27 cellular contexts compared by ENCODE assay signal in the genomic region with DNA sequence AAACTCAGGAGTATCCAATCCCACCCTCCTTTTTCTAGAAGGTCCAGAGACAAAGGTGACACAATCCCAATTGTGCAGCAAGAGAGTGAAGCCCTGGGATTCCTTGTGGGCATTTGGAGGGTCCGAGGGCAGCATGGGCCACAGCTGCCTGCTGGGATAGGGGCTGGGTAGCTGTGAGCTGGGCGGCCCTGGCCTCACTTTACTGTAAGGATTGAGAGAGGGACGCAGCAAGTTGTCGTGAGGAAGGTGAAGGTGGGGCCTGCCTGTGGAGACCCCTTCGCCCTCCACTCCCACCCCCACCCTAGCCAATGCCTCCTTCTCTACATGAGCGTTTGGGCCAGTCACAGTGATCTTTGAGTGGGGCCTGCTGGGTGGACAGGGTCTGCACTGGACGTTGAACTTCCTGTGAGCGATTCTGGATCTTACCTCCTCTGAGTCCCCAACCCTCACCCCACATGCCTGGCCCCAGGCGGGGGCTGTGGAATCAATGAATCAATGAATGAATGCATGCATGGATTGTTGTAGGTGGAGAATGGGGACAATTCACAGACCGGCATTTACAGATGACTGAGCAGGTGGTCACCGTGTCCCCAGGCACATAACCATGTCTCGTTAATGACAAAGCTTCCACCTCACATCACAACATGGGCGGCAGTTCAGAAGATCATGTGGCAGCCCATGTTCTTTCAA.
"Had no signal": no experiment of that assay in that cellular context is flagged by ENCODE, and none has a peak within 500 bp of the region (broad histone marks: within the 10 kb centered on the region; RNA-seq: fewer than 3 reads in every experiment).

No MANE protein-coding gene starts in this region.

- H3K4me3 Mint-ChIP-seq: effector memory CD8-positive, alpha-beta T cell; immature natural killer cell; mesothelial cell of epicardium; naive B cell; nephron; neural progenitor cell; type B pancreatic cell had no signal

- H3K36me3 Mint-ChIP-seq: mesothelial cell of epicardium, neural progenitor cell, type B pancreatic cell had no signal

- H3K27ac Mint-ChIP-seq: effector memory CD8-positive, alpha-beta T cell; immature natural killer cell; mesothelial cell of epicardium; nephron; neural progenitor cell; type B pancreatic cell had no signal

- H3K9me3 ChIP-seq: mucosa of descending colon, testis had no signal

- DNase-seq: cortex of kidney; effector memory CD8-positive, alpha-beta T cell; erythroblast; esophagus squamous epithelium; foreskin melanocyte; hypothalamus; immature natural killer cell; islet precursor cell; kidney glomerular epithelial cell; left colon; mucosa of descending colon; naive B cell; psoas muscle; right cardiac atrium; stimulated activated CD4-positive, alpha-beta T cell treated with anti-CD3 and anti-CD28 coated beads, Interleukin-1b, Interleukin-23, amount 100 ng/mL, for 48 hours; stimulated activated CD4-positive, alpha-beta T cell treated with anti-CD3 and anti-CD28 coated beads, Interleukin-4, amount 100 ng/mL, for 1 hour; stimulated activated CD8-positive, alpha-beta memory T cell treated with anti-CD3 and anti-CD28 coated beads, Interleukin-4, amount 100 ng/mL, for 48 hours; stimulated activated naive CD4-positive, alpha-beta T cell treated with Interleukin-2 at 50 U/mL for 16 hours; substantia nigra; testis; tibial artery had no signal

- FAIRE-seq: endometrium had no signal

- H3K4me1 Mint-ChIP-seq: immature natural killer cell, mesothelial cell of epicardium, naive B cell, nephron had no signal

- H3K27me3 ChIP-seq: testis, tibial artery had no signal

- H3K4me1 ChIP-seq: esophagus squamous epithelium, neural progenitor cell, psoas muscle, testis, tibial artery had no signal

- H3K36me3 ChIP-seq: esophagus squamous epithelium, neural progenitor cell, tibial artery had no signal

- ATAC-seq: effector memory CD8-positive, alpha-beta T cell; left colon; mucosa of descending colon had no signal

- H3K27ac ChIP-seq: esophagus squamous epithelium, neural progenitor cell, psoas muscle, skin epidermis, testis, tibial artery had no signal

- H3K4me3 ChIP-seq: esophagus squamous epithelium, mucosa of descending colon, neural progenitor cell, psoas muscle, skin epidermis, testis, tibial artery had no signal
